Comparison of ENCODE assay signal across 8 cellular contexts in genomic region chr14:96391293-96392118, GRCh38. TPM values are rescaled to one million over a fixed set of nuclear protein-coding genes. Genes with fewer than 3 reads are reported as not detected.
DNase-seq lines count a peak whose midpoint lies in the region; ATAC-seq, FAIRE-seq and TF ChIP-seq lines count a peak whose summit lies in the region.

No MANE protein-coding gene starts in this region.

- H3K27me3 ChIP-seq in adrenal gland (no peaks in the 10 kb centered on the region), left ventricle myocardium inferior (ENCODE audit: low read depth) (no peaks in the 10 kb centered on the region)

- intact Hi-C loops in adrenal gland (cut with DNase I) (no loop called here), left ventricle myocardium inferior (cut with micrococcal nuclease) (no loop called here)

- H3K36me3 ChIP-seq in adrenal gland (replicated peaks in 1 of 2) (peaks cover 0 to 2% of the 10 kb centered on the region in 2 donors), left ventricle myocardium inferior (peaks cover 3% of the 10 kb centered on the region)

- H3K4me1 ChIP-seq in adrenal gland (replicated peaks in 1 of 2) (peaks cover 7% of the 10 kb centered on the region in 2 donors), left ventricle myocardium inferior (peaks cover 19% of the 10 kb centered on the region)

- ATAC-seq in HG02798 (IDR thresholded peaks at IDR 0.05; ENCODE audit: poor library complexity, unreplicated experiment), result peak; percentile 93

- peak in 1 of 6 experiments; percentile 13 for TF ChIP-seq CTCF in adrenal gland (IDR thresholded peaks at IDR 0.05)
- TF ChIP-seq CTCF in left ventricle myocardium inferior (IDR thresholded peaks at IDR 0.05; ENCODE audit: borderline replicate concordance), result peak; percentile 10
- peak; percentile 5 for TF ChIP-seq CTCF in progenitor cell of endocrine pancreas (IDR thresholded peaks at IDR 0.05; ENCODE audit: unreplicated experiment)

- peaks cover 2% of the 10 kb centered on the region for H3K4me1 Mint-ChIP-seq in progenitor cell of endocrine pancreas (ENCODE audit: low read depth)

- TF ChIP-seq POLR2A in GM12891 (IDR thresholded peaks at IDR 0.05; ENCODE audit: low read depth, low read length), result no peak
- no peak for TF ChIP-seq POLR2A in adrenal gland (IDR thresholded peaks at IDR 0.05)

- H3K27ac Mint-ChIP-seq in progenitor cell of endocrine pancreas, result peak overlapping the region; percentile 68

- H3K9me3 Mint-ChIP-seq in progenitor cell of endocrine pancreas (ENCODE audit: low read depth), result no peaks in the 10 kb centered on the region

- H3K4me3 Mint-ChIP-seq in progenitor cell of endocrine pancreas (ENCODE audit: low read depth), result peak overlapping the region; percentile 80

- H3K9me3 ChIP-seq in adrenal gland (replicated peaks in 1 of 3) (no peaks in the 10 kb centered on the region), left ventricle myocardium inferior (replicated peaks) (no peaks in the 10 kb centered on the region)

- peak overlapping the region; percentile 13 to 73 (median 62) for H3K4me3 ChIP-seq in adrenal gland
- H3K4me3 ChIP-seq in left ventricle myocardium inferior, result peak overlapping the region; percentile 90

- peaks cover 25% of the 10 kb centered on the region for H3K27me3 Mint-ChIP-seq in progenitor cell of endocrine pancreas

- H3K27ac ChIP-seq in adrenal gland, result peak overlapping the region in 3 of 5 donors; percentile 47 to 62 (median 56)
- H3K27ac ChIP-seq in left ventricle myocardium inferior (replicated peaks), result peak overlapping the region; percentile 73

- DNase-seq in GM12891 (ENCODE audit: insufficient read length, low spot score), result peak; percentile 93
- peak; percentile 85 for DNase-seq in NCI-H1417 treated with DMSO at 0.1 percent for 48 hours (lab: John Stamatoyannopoulos, UW)
- peak; percentile 61 to 89 for DNase-seq in SW 1271 (lab: John Stamatoyannopoulos, UW)
- peak; percentile 97 to 99 (median 98) for DNase-seq in adrenal gland
- DNase-seq in left ventricle myocardium inferior, result peak; percentile 97
- DNase-seq in progenitor cell of endocrine pancreas (ENCODE audit: low spot score, unreplicated experiment), result peak; percentile 99
- peak; percentile 97 for DNase-seq in ureter (ENCODE audit: low spot score)

- peak; percentile 98 for FAIRE-seq in GM12891 (lab: Jason Lieb, UNC)

- 1 to 5% (median 1%) methylated on average over 14 to 79 of the region's 79 CpGs for WGBS in adrenal gland, 4 donors

- peaks cover 3% of the 10 kb centered on the region for H3K36me3 Mint-ChIP-seq in progenitor cell of endocrine pancreas (ENCODE audit: insufficient read depth)

TF ChIP-seq in GM12891, 5 proteins besides CTCF, POLR2A, EP300 and RAD21:
- TF ChIP-seq POLR2AphosphoS5 (IDR thresholded peaks at IDR 0.05; ENCODE audit: low read depth, low read length) (peak; percentile 51; the same call in 1 of the 2 replicates), PAX5 (IDR thresholded peaks at IDR 0.05; ENCODE audit: insufficient read depth, low read length, severe bottlenecking) (no peak), SPI1 (IDR thresholded peaks at IDR 0.05; ENCODE audit: low read depth, low read length) (no peak), TAF1 (IDR thresholded peaks at IDR 0.05; ENCODE audit: low read depth, low read length) (no peak), POU2F2 (IDR thresholded peaks at IDR 0.05; ENCODE audit: low read depth, low read length) (no peak)

RNA-seq across cellular contexts. Expression of gene AK7, which starts 0.4 kb away (rescaled TPM):
- not detected for polyA plus RNA-seq in GM12891 (2012; ENCODE audit: low read depth, missing spikeins)
- total RNA-seq in adrenal gland, result 10 to 100 TPM in 2 of 8 donors, 1 to 10 TPM in 6; 1.1 to 43.6 (median 1.9) TPM
- polyA plus RNA-seq in adrenal gland, result 10 to 100 TPM in 1 of 3 donors, 1 to 10 TPM in 1, under 1 TPM in 1; 0.54 to 37.6 (median 1.8) TPM
- 0.41 TPM for total RNA-seq in left ventricle myocardium inferior
- total RNA-seq in progenitor cell of endocrine pancreas, result 4.0 and 5.9 TPM in 2 replicates
- 1.5 TPM for total RNA-seq in ureter

RNA-seq across cellular contexts. Expression of gene GSKIP, which starts 28.2 kb away (rescaled TPM):
- 12.4 TPM for polyA plus RNA-seq in GM12891 (2012; ENCODE audit: low read depth, missing spikeins)
- total RNA-seq in adrenal gland (10 to 100 TPM; 12.0 to 59.1 (median 15.0) TPM), left ventricle myocardium inferior (12.1 TPM), progenitor cell of endocrine pancreas (26.0 and 27.3 TPM in 2 replicates), ureter (15.6 TPM)
- polyA plus RNA-seq in adrenal gland, result 10 to 100 TPM in 1 of 3 donors, 1 to 10 TPM in 2; 3.7 to 39.2 (median 6.2) TPM

RNA-seq across cellular contexts. Expression of gene ATG2B, which starts 28.4 kb away (rescaled TPM):
- polyA plus RNA-seq in GM12891 (2012; ENCODE audit: low read depth, missing spikeins), result 3.5 TPM
- total RNA-seq in adrenal gland (10 to 100 TPM; 11.8 to 34.8 (median 19.6) TPM), left ventricle myocardium inferior (10.0 TPM), progenitor cell of endocrine pancreas (24.5 and 25.1 TPM in 2 replicates), ureter (35.8 TPM)
- 10 to 100 TPM in 1 of 3 donors, 1 to 10 TPM in 2; 8.3 to 19.5 (median 8.8) TPM for polyA plus RNA-seq in adrenal gland

Comparison
In these comparisons a context has a peak if more than half of its experiments do, and no peak if none do; other contexts are left out.
1. Peak in every context shown above with its lines: DNase-seq, ATAC-seq, H3K4me3 ChIP-seq and H3K27ac ChIP-seq.